Comparison of ENCODE assay signal across 8 cellular contexts in the genomic region with DNA sequence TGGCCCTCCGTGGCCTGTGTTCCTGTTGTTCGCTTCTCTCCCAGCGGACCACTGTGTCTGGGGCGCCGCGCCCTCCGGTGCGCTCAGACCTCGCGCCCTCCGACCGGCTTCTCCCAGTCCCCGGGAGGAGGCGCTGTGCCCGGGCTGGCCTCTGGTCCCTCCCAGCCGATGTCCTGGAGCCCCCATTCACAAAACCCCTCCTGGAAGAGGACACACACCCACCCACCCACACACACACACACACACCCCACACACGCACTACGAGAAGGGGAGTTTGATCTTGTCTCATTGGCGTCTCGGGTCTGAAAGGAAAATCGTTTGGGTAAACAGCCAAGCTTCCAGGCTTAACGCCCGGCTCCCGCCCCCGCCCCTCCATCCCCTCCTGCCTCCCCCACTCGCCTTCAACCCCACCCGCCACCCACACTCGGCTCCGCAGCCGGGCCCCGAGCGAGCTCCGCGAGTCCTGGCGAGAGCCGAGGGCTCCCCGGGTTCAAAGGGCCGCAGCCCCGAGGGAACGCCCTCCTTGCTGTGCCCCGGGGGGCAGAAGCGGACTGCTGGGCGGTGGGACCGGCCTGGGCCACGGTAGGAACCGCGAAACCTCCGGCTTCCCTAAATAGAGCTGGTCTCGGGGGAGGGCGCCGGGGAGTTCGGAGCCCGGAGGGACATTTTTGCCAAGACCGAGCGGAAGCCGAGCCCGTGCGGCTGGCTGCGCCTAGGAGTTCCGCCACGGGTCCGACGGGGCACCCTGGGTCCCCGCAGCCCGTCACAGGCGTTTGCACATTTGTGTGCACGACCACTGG. TPM values are rescaled to one million over a fixed set of nuclear protein-coding genes. Genes with fewer than 3 reads are reported as not detected.
DNase-seq lines count a peak whose midpoint lies in the region; ATAC-seq and TF ChIP-seq lines count a peak whose summit lies in the region.

No MANE protein-coding gene starts in this region.

- H3K27ac ChIP-seq in WERI-Rb-1 (no peak overlapping the region), psoas muscle (peak overlapping the region; percentile 60), MM.1S (ENCODE audit: low read length) (no peak overlapping the region)

- ATAC-seq in left cardiac atrium (peak; percentile 54 to 59), psoas muscle (peak; percentile 27 to 57 (median 52)), HG03460 (IDR thresholded peaks at IDR 0.05; ENCODE audit: unreplicated experiment) (no peak)

- TF ChIP-seq CTCF in WERI-Rb-1 (IDR thresholded peaks at IDR 0.05; ENCODE audit: low read depth, low read length), result peak; percentile 26; the same call in 1 of the 2 replicates
- TF ChIP-seq CTCF in psoas muscle (IDR thresholded peaks at IDR 0.05), result peak; percentile 30
- no peak for TF ChIP-seq CTCF in MM.1S (IDR thresholded peaks at IDR 0.05; ENCODE audit: low read length)

- H3K36me3 ChIP-seq in WERI-Rb-1 (no peaks in the 10 kb centered on the region), psoas muscle (ENCODE audit: insufficient read depth in 1 of 2, low read depth in 1 of 2) (no peaks in the 10 kb centered on the region), MM.1S (replicated peaks; ENCODE audit: insufficient read depth, low read length) (no peaks in the 10 kb centered on the region)

- no peaks in the 10 kb centered on the region for H3K79me2 ChIP-seq in MM.1S (ENCODE audit: low read length)

- H3K9me2 ChIP-seq in MM.1S (replicated peaks; ENCODE audit: insufficient read depth, low read length), result no peaks in the 10 kb centered on the region

- no peaks in the 10 kb centered on the region for H3F3A ChIP-seq in MM.1S (ENCODE audit: insufficient read depth, low read length)

- H4K20me1 ChIP-seq in MM.1S (ENCODE audit: insufficient read depth, low read length), result no peaks in the 10 kb centered on the region

- intact Hi-C loops in left cardiac atrium (cut with DNase I) (loop anchor here (10.0 kb wide), 2 partner anchors 231 to 881 kb away; no protein-coding TSS in a partner anchor), psoas muscle (cut with DNase I) (loop anchor here (10.0 kb wide), 3 partner anchors 351 to 1401 kb away; no protein-coding TSS in a partner anchor)

- peak; percentile 86 for DNase-seq in DMS114 treated with DMSO at 0.1 percent for 48 hours (lab: John Stamatoyannopoulos, UW; ENCODE audit: unreplicated experiment)
- no peak for DNase-seq in WERI-Rb-1
- DNase-seq in left cardiac atrium, result peak; percentile 80
- DNase-seq in psoas muscle, result peak; percentile 70 to 79
- no peak for DNase-seq in epidermal melanocyte (ENCODE audit: insufficient read length, low spot score)
- DNase-seq in activated naive CD4-positive, alpha-beta T cell treated with anti-CD3 and anti-CD28 coated beads, Interleukin-2, amount 50 U/mL, for 16 hours, result no peak
- no peak for DNase-seq in MM.1S

- no peak overlapping the region for H3K4me2 ChIP-seq in MM.1S (ENCODE audit: low read depth, low read length)

- H2AFZ ChIP-seq in MM.1S (ENCODE audit: low read length), result no peak overlapping the region

- H3K4me1 ChIP-seq in psoas muscle (peaks cover 3% of the 10 kb centered on the region), MM.1S (ENCODE audit: low read length) (0 out of 2 replicates have a peak, but pooled peaks cover 4% of the 10 kb centered on the region)

- peaks cover 94% of the 10 kb centered on the region for H3K27me3 ChIP-seq in WERI-Rb-1 (ENCODE audit: insufficient read depth, low read depth, severe bottlenecking)
- peaks cover 0 to 52% (median 12%) of the 10 kb centered on the region in 3 donors for H3K27me3 ChIP-seq in psoas muscle (ENCODE audit: insufficient read depth in 3 of 3, low read length in 2 of 3)
- peaks cover 57% of the 10 kb centered on the region for H3K27me3 ChIP-seq in MM.1S (replicated peaks; ENCODE audit: insufficient read depth, low read length)

- no peak overlapping the region for H3K9ac ChIP-seq in MM.1S (ENCODE audit: low read length)

- 6 to 10% (median 9%) methylated on average over 58 to 67 of the region's 67 CpGs for WGBS in psoas muscle, 3 donors

- peaks cover 2% of the 10 kb centered on the region for H3K9me3 ChIP-seq in WERI-Rb-1 (ENCODE audit: severe bottlenecking)
- no peaks in the 10 kb centered on the region for H3K9me3 ChIP-seq in psoas muscle
- no peaks in the 10 kb centered on the region for H3K9me3 ChIP-seq in MM.1S (replicated peaks; ENCODE audit: insufficient read depth, low read length)

- H3K4me3 ChIP-seq in WERI-Rb-1 (ENCODE audit: low read depth, low read length) (no peak overlapping the region), psoas muscle (peak overlapping the region; percentile 65), MM.1S (ENCODE audit: low read length) (no peak overlapping the region)

RNA-seq across cellular contexts. Expression of a gene that starts 23.6 kb away (rescaled TPM):
- 10 to 100 TPM; 41.2 to 43.5 TPM for total RNA-seq in left cardiac atrium
- 10 to 100 TPM; 14.5 to 17.1 (median 15.7) TPM for total RNA-seq in psoas muscle
- polyA plus RNA-seq in psoas muscle, result 10 to 100 TPM; 10.3 to 20.1 (median 11.3) TPM

Comparison
In these comparisons a context has a peak if more than half of its experiments do, and no peak if none do; other contexts are left out.
1. DNase-seq: peak in DMS114 treated with DMSO at 0.1 percent for 48 hours (single experiment), left cardiac atrium (single experiment) and psoas muscle (2 of 2); none in WERI-Rb-1 (single experiment), epidermal melanocyte (single experiment), activated naive CD4-positive, alpha-beta T cell treated with anti-CD3 and anti-CD28 coated beads, Interleukin-2, amount 50 U/mL, for 16 hours (single experiment) and MM.1S (single experiment).